8 cellular contexts compared by ENCODE assay signal in the genomic region with DNA sequence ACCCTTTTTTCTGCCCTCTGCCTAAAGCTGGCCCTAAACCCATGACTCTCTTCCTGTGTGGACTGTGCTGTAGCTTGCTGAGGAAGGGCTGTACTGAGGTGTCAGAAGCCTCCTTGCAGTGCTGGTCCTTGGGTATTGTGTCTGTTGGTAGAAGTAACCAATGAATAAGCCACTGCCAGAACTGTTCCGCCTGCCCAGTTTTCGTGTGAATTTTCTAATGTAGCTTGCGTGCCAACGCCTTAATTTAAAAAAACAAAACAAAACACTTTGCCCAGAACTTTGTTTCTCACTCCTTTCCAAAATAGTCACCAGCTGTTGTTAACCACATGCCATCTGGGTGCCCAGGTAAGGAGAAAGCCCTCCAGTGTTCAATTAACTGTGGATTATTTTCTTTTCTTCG.
A peak's percentile ranks its signal among the peaks of the same experiment; 100 is the strongest.
DNase-seq lines count a peak whose midpoint lies in the region; ATAC-seq and TF ChIP-seq lines count a peak whose summit lies in the region.

No MANE protein-coding gene starts in this region.

- ATAC-seq in GM18505 (IDR thresholded peaks at IDR 0.05; ENCODE audit: unreplicated experiment), result peak; percentile 44
- ATAC-seq in GM21576 (IDR thresholded peaks at IDR 0.05; ENCODE audit: unreplicated experiment), result peak; percentile 51

- peak; percentile 42 for TF ChIP-seq POLR2A in GM18505 (IDR thresholded peaks at IDR 0.05; ENCODE audit: borderline replicate concordance, extremely low read depth, insufficient read depth, insufficient read length)

- peaks cover 79 to 95% of the 10 kb centered on the region in 2 donors for H3K4me1 Mint-ChIP-seq in immature natural killer cell

- H3K9me3 Mint-ChIP-seq in immature natural killer cell, result no peaks in the 10 kb centered on the region

- H3K4me3 Mint-ChIP-seq in immature natural killer cell, result peak overlapping the region; percentile 96 to 99 (median 99)

- peak overlapping the region; percentile 97 to 100 (median 99) for H3K27ac Mint-ChIP-seq in immature natural killer cell

- peak; percentile 60 for DNase-seq in NCI-H2171 (lab: John Stamatoyannopoulos, UW)
- DNase-seq in immature natural killer cell, result peak; percentile 79 to 86 (median 84)
- DNase-seq in HPDE6-E6E7 (ENCODE audit: extremely low spot score), result no peak
- no peak for DNase-seq in HuH-7 (ENCODE audit: low spot score)
- DNase-seq in epidermal melanocyte (ENCODE audit: insufficient read length, low spot score), result no peak
- no peak for DNase-seq in NCI-H2227 treated with DMSO at 0.1 percent for 48 hours (lab: John Stamatoyannopoulos, UW)

- peaks cover 8 to 20% (median 20%) of the 10 kb centered on the region in 3 donors for H3K27me3 Mint-ChIP-seq in immature natural killer cell (ENCODE audit: low read depth in 3 of 3)

- H3K36me3 Mint-ChIP-seq in immature natural killer cell, result peaks cover 11 to 41% (median 26%) of the 10 kb centered on the region in 3 donors

Comparison
In these comparisons a context has a peak if more than half of its experiments do, and no peak if none do; other contexts are left out.
1. DNase-seq: peak in NCI-H2171 (single experiment) and immature natural killer cell (3 of 3); none in HPDE6-E6E7 (single experiment), HuH-7 (single experiment), epidermal melanocyte (single experiment) and NCI-H2227 treated with DMSO at 0.1 percent for 48 hours (single experiment).